Comparison of ENCODE assay signal across 27 cellular contexts in the genomic region with DNA sequence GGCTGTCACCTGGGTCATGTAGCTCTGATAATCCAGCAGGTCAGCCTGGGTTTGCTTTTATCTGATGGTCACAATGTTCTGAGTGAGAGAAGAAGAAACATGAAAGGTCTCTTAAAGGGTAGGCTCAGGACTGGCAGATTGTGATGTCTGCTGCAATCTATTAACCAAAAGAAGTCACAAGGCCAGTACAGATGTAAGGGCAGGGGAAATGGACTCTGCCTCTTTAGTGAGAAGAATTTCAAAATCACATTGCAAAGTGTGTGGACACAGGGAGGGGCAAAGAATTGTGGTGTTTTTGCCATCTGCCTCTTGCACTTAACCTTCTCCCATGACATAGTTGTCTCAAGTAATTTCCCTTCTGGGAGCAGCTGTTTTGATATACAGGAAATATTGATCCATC. TPM values are rescaled to one million over a fixed set of nuclear protein-coding genes. Genes with fewer than 3 reads are reported as not detected.
"Had no signal": no experiment of that assay in that cellular context is flagged by ENCODE, and none has a peak within 500 bp of the region (broad histone marks: within the 10 kb centered on the region; RNA-seq: fewer than 3 reads in every experiment).

No MANE protein-coding gene starts in this region.

- ATAC-seq: activated CD8-positive, alpha-beta T cell treated with anti-CD3 and anti-CD28 coated beads, Interleukin-2, amount 10 ng/mL, durations not matched to agents 7 days and 5 days; activated naive CD8-positive, alpha-beta T cell treated with anti-CD3 and anti-CD28 coated beads, Interleukin-2, amount 50 U/mL, for 24 hours; esophagus mucosa; naive thymus-derived CD4-positive, alpha-beta T cell; pancreas; psoas muscle; T-cell had no signal

- H3K9me3 Mint-ChIP-seq: activated CD4-positive, alpha-beta T cell treated with anti-CD3 and anti-CD28 coated beads, Interleukin-2, amount 10 ng/mL, durations not matched to agents 7 days and 5 days; activated naive CD8-positive, alpha-beta T cell treated with anti-CD3 and anti-CD28 coated beads, Interleukin-2, amount 50 U/mL, for 24 hours; activated T-helper 1 cell treated with anti-CD3 and anti-CD28 coated beads, Interleukin-12 subunit alpha, Interleukin-12 subunit beta, Interleukin-2, Interleukin-4 antibody, amounts not matched to agents 30 ng/mL and 10 ng/mL and 1 ng/mL, durations not matched to agents 14 hours and 24 hours and 36 hours; brain; T-helper 2 cell treated with Interferon-gamma antibody and Interleukin-4, amounts not matched to agents 5 μg/mL and 100 μg/mL, for 36 hours had no signal

- H3K27me3 ChIP-seq: pancreas, sigmoid colon, testis, uterus had no signal

- H3K27ac Mint-ChIP-seq: activated CD4-positive, alpha-beta T cell treated with anti-CD3 and anti-CD28 coated beads, Interleukin-2, amount 10 ng/mL, durations not matched to agents 7 days and 5 days; activated CD8-positive, alpha-beta T cell treated with anti-CD3 and anti-CD28 coated beads, Interleukin-2, amount 10 ng/mL, durations not matched to agents 7 days and 5 days; activated naive CD8-positive, alpha-beta T cell treated with anti-CD3 and anti-CD28 coated beads, Interleukin-2, amount 50 U/mL, for 24 hours; activated T-helper 1 cell treated with anti-CD3 and anti-CD28 coated beads, Interleukin-12 subunit alpha, Interleukin-12 subunit beta, Interleukin-2, Interleukin-4 antibody, amounts not matched to agents 30 ng/mL and 10 ng/mL and 1 ng/mL, durations not matched to agents 14 hours and 24 hours and 36 hours; naive thymus-derived CD4-positive, alpha-beta T cell; T-cell; T-helper 2 cell treated with Interferon-gamma antibody and Interleukin-4, amounts not matched to agents 5 μg/mL and 100 μg/mL, for 36 hours had no signal

- H3K4me1 Mint-ChIP-seq: activated CD4-positive, alpha-beta T cell treated with anti-CD3 and anti-CD28 coated beads, Interleukin-2, amount 10 ng/mL, durations not matched to agents 7 days and 5 days; activated naive CD8-positive, alpha-beta T cell treated with anti-CD3 and anti-CD28 coated beads, Interleukin-2, amount 50 U/mL, for 24 hours; naive thymus-derived CD4-positive, alpha-beta T cell; T-cell had no signal

- DNase-seq: activated CD4-positive, alpha-beta T cell treated with anti-CD3 and anti-CD28 coated beads, Interleukin-2, amount 10 ng/mL, durations not matched to agents 7 days and 5 days; activated CD4-positive, CD25-positive, alpha-beta regulatory T cell treated with anti-CD3 and anti-CD28 coated beads, Interleukin-2, amount 50 U/mL, for 72 hours; activated CD8-positive, alpha-beta T cell treated with anti-CD3 and anti-CD28 coated beads, Interleukin-2, amount 10 ng/mL, durations not matched to agents 7 days and 5 days; activated gamma-delta T cell; activated naive CD4-positive, alpha-beta T cell treated with anti-CD3 and anti-CD28 coated beads, Interleukin-2, amount 50 U/mL, for 16 hours; activated naive CD8-positive, alpha-beta T cell treated with anti-CD3 and anti-CD28 coated beads, Interleukin-2, amount 50 U/mL, for 24 hours; central memory CD4-positive, alpha-beta T cell; effector memory CD4-positive, alpha-beta T cell; glutamatergic neuron; naive thymus-derived CD4-positive, alpha-beta T cell; pancreas; psoas muscle; sigmoid colon; stimulated activated CD4-positive, alpha-beta T cell treated with anti-CD3 and anti-CD28 coated beads, Interleukin-2, amount 100 ng/mL, for 48 hours; stimulated activated naive CD4-positive, alpha-beta T cell; T-cell; testis; trophoblast cell; uterus; WERI-Rb-1 had no signal

- H3K4me3 Mint-ChIP-seq: activated CD4-positive, alpha-beta T cell treated with anti-CD3 and anti-CD28 coated beads, Interleukin-2, amount 10 ng/mL, durations not matched to agents 7 days and 5 days; activated CD8-positive, alpha-beta T cell treated with anti-CD3 and anti-CD28 coated beads, Interleukin-2, amount 10 ng/mL, durations not matched to agents 7 days and 5 days; activated naive CD8-positive, alpha-beta T cell treated with anti-CD3 and anti-CD28 coated beads, Interleukin-2, amount 50 U/mL, for 24 hours; activated T-helper 1 cell treated with anti-CD3 and anti-CD28 coated beads, Interleukin-12 subunit alpha, Interleukin-12 subunit beta, Interleukin-2, Interleukin-4 antibody, amounts not matched to agents 30 ng/mL and 10 ng/mL and 1 ng/mL, durations not matched to agents 14 hours and 24 hours and 36 hours; brain; naive thymus-derived CD4-positive, alpha-beta T cell; T-cell; T-helper 2 cell treated with Interferon-gamma antibody and Interleukin-4, amounts not matched to agents 5 μg/mL and 100 μg/mL, for 36 hours had no signal

- H3K4me3 ChIP-seq: lung, pancreas, psoas muscle, sigmoid colon, smooth muscle cell, testis, uterus had no signal

- H3K27ac ChIP-seq: pancreas, psoas muscle, sigmoid colon, testis, uterus, WERI-Rb-1 had no signal

- H3K27me3 Mint-ChIP-seq: activated CD4-positive, alpha-beta T cell treated with anti-CD3 and anti-CD28 coated beads, Interleukin-2, amount 10 ng/mL, durations not matched to agents 7 days and 5 days; activated naive CD8-positive, alpha-beta T cell treated with anti-CD3 and anti-CD28 coated beads, Interleukin-2, amount 50 U/mL, for 24 hours; brain; naive thymus-derived CD4-positive, alpha-beta T cell had no signal

- H3K36me3 ChIP-seq: pancreas, sigmoid colon, uterus, WERI-Rb-1 had no signal

- H3K9me3 ChIP-seq: pancreas, psoas muscle, sigmoid colon, testis, uterus had no signal

- H3K4me1 ChIP-seq: pancreas, psoas muscle, sigmoid colon, testis, uterus had no signal

- H3K36me3 Mint-ChIP-seq: brain; naive thymus-derived CD4-positive, alpha-beta T cell; T-cell had no signal

RNA-seq across cellular contexts. Expression of gene IL1RAPL1, which starts 40.9 kb away (rescaled TPM):
- total RNA-seq: activated CD4-positive, alpha-beta T cell treated with anti-CD3 and anti-CD28 coated beads, Interleukin-2, amount 10 ng/mL, durations not matched to agents 7 days and 5 days; activated CD8-positive, alpha-beta T cell treated with anti-CD3 and anti-CD28 coated beads, Interleukin-2, amount 10 ng/mL, durations not matched to agents 7 days and 5 days; activated T-helper 1 cell treated with anti-CD3 and anti-CD28 coated beads, Interleukin-12 subunit alpha, Interleukin-12 subunit beta, Interleukin-2, Interleukin-4 antibody, amounts not matched to agents 30 ng/mL and 10 ng/mL and 1 ng/mL, durations not matched to agents 14 hours and 24 hours and 36 hours; mesenteric fat pad; naive thymus-derived CD4-positive, alpha-beta T cell; T-cell had no signal
